13 cellular contexts compared by ENCODE assay signal in genomic region chr12:75471928-75472865, GRCh38. TPM values are rescaled to one million over a fixed set of nuclear protein-coding genes. Genes with fewer than 3 reads are reported as not detected.
DNase-seq lines count a peak whose midpoint lies in the region; ATAC-seq and TF ChIP-seq lines count a peak whose summit lies in the region.
"Had no signal": no experiment of that assay in that cellular context is flagged by ENCODE, and none has a peak within 500 bp of the region (broad histone marks: within the 10 kb centered on the region; RNA-seq: fewer than 3 reads in every experiment).

No MANE protein-coding gene starts in this region.

- H3K27me3 Mint-ChIP-seq in osteocyte (ENCODE audit: unreplicated experiment) = no peaks in the 10 kb centered on the region

- no peaks in the 10 kb centered on the region for H3K27me3 ChIP-seq in Panc1 (ENCODE audit: control insufficient read depth, insufficient read depth, low read length)
- no peaks in the 10 kb centered on the region for H3K27me3 ChIP-seq in neutrophil
- H3K27me3 ChIP-seq in MG63 = no peaks in the 10 kb centered on the region
- H3K27me3 ChIP-seq: testis had no signal

- H3K4me1 Mint-ChIP-seq in osteocyte (ENCODE audit: unreplicated experiment) = no peaks in the 10 kb centered on the region

- intact Hi-C loops in Panc1 (cut with micrococcal nuclease; ENCODE audit: unreplicated experiment) = no loop called here

- H3K27ac ChIP-seq in Panc1 (ENCODE audit: low read length) (peak overlapping the region; percentile 23; the same call in 1 of the 2 replicates), neutrophil (peak overlapping the region; percentile 84)
- H3K27ac ChIP-seq: testis had no signal

- ATAC-seq in GM18907 (IDR thresholded peaks at IDR 0.05; ENCODE audit: unreplicated experiment) (peak; percentile 61), HG03342 (IDR thresholded peaks at IDR 0.05; ENCODE audit: unreplicated experiment) (peak; percentile 63), Panc1 (no peak)
- ATAC-seq: left cardiac atrium had no signal

- no peak overlapping the region for H3K27ac Mint-ChIP-seq in osteocyte (ENCODE audit: unreplicated experiment)
- H3K27ac Mint-ChIP-seq: activated CD4-positive, alpha-beta memory T cell treated with anti-CD3 and anti-CD28 coated beads for 36 hours had no signal

- BruUV-seq in Panc1 (replicated peaks; lab: Mats Ljungman, UMichigan) = no TSS peak

- DNase-seq in Panc1 (ENCODE audit: low read depth, low spot score) (no peak), amniotic stem cell (lab: John Stamatoyannopoulos, UW) (no peak), osteocyte (ENCODE audit: extremely low spot score, unreplicated experiment) (no peak), MG63 (no peak), NCI-H1694 (lab: John Stamatoyannopoulos, UW) (no peak)
- DNase-seq: activated CD4-positive, alpha-beta memory T cell treated with anti-CD3 and anti-CD28 coated beads for 36 hours; activated naive CD4-positive, alpha-beta T cell treated with anti-CD3 and anti-CD28 coated beads, Interleukin-2, amount 50 U/mL, for 16 hours; left cardiac atrium; posterior cingulate gyrus; testis had no signal

- in situ Hi-C loops in Panc1 (cut with HindIII; ENCODE audit: low pct_unique_long_range_greater_than_20kb, low sequenced_read_pairs) = no loop called here

- no peak overlapping the region for H3K4me3 ChIP-seq in Panc1 (ENCODE audit: low read depth in 2 of 2, low read length in 2 of 2)
- H3K4me3 ChIP-seq in neutrophil (ENCODE audit: low read depth in 1 of 2, low read length in 1 of 2) = peak overlapping the region in 1 of 2 experiments; percentile 42
- no peak overlapping the region for H3K4me3 ChIP-seq in MG63
- H3K4me3 ChIP-seq: testis had no signal

- no peaks in the 10 kb centered on the region for H3K36me3 Mint-ChIP-seq in osteocyte (ENCODE audit: unreplicated experiment)
- H3K36me3 Mint-ChIP-seq: activated CD4-positive, alpha-beta memory T cell treated with anti-CD3 and anti-CD28 coated beads for 36 hours had no signal

- CTCF ChIA-PET in Panc1 (lab: Charles Lee) = no interaction called here

- H3K4me1 ChIP-seq in Panc1 (ENCODE audit: control insufficient read depth, insufficient read depth, low read length) (no peaks in the 10 kb centered on the region), neutrophil (ENCODE audit: control insufficient read depth in 1 of 2, insufficient read depth in 1 of 2, low read depth in 1 of 2, low read length in 1 of 2) (peaks cover 17 to 27% of the 10 kb centered on the region in 2 experiments)
- H3K4me1 ChIP-seq: testis had no signal

- H3K36me3 ChIP-seq in Panc1 (ENCODE audit: control insufficient read depth, insufficient read depth, low read length) (no peaks in the 10 kb centered on the region), neutrophil (no peaks in the 10 kb centered on the region), MG63 (no peaks in the 10 kb centered on the region)

- POLR2A ChIA-PET in Panc1 (lab: Charles Lee) = no interaction called here

- no peaks in the 10 kb centered on the region for H3K9me3 Mint-ChIP-seq in osteocyte (ENCODE audit: unreplicated experiment)
- H3K9me3 Mint-ChIP-seq: activated CD4-positive, alpha-beta memory T cell treated with anti-CD3 and anti-CD28 coated beads for 36 hours had no signal

- TF ChIP-seq CTCF in Panc1 (IDR thresholded peaks at IDR 0.05) (no peak), neutrophil (IDR thresholded peaks at IDR 0.05) (no peak), osteocyte (IDR thresholded peaks at IDR 0.05) (no peak)

- H3K9me3 ChIP-seq in Panc1 (ENCODE audit: control insufficient read depth, insufficient read depth, low read depth, low read length) (no peaks in the 10 kb centered on the region), neutrophil (no peaks in the 10 kb centered on the region), MG63 (no peaks in the 10 kb centered on the region)
- H3K9me3 ChIP-seq: testis had no signal

- no peak overlapping the region for H3K4me3 Mint-ChIP-seq in osteocyte (ENCODE audit: unreplicated experiment)
- H3K4me3 Mint-ChIP-seq: activated CD4-positive, alpha-beta memory T cell treated with anti-CD3 and anti-CD28 coated beads for 36 hours had no signal

RNA-seq across cellular contexts. Expression of gene GLIPR1, which starts 8.4 kb away (rescaled TPM):
- total RNA-seq in Panc1 (2021; ENCODE audit: unreplicated experiment) = 11.5 TPM
- 9.7 TPM for polyA plus RNA-seq in Panc1 (2012; ENCODE audit: insufficient read length)
- total RNA-seq in osteocyte = 37.8 and 38.9 TPM in 2 replicates
- total RNA-seq in MG63 (2014; rRNA removed; shearing (Covaris generic); ENCODE audit: low replicate concordance) = 99.6 and 103 TPM in 2 replicates

RNA-seq across cellular contexts. Expression of gene KRR1, which starts 39.2 kb away (rescaled TPM):
- total RNA-seq in Panc1 (2021; ENCODE audit: unreplicated experiment) = 161 TPM
- 60.4 TPM for polyA plus RNA-seq in Panc1 (2012; ENCODE audit: insufficient read length)
- total RNA-seq in osteocyte = 47.1 and 52.0 TPM in 2 replicates
- 30.3 and 40.2 TPM in 2 replicates for total RNA-seq in MG63 (2014; rRNA removed; shearing (Covaris generic); ENCODE audit: low replicate concordance)
